In the genomic region with DNA sequence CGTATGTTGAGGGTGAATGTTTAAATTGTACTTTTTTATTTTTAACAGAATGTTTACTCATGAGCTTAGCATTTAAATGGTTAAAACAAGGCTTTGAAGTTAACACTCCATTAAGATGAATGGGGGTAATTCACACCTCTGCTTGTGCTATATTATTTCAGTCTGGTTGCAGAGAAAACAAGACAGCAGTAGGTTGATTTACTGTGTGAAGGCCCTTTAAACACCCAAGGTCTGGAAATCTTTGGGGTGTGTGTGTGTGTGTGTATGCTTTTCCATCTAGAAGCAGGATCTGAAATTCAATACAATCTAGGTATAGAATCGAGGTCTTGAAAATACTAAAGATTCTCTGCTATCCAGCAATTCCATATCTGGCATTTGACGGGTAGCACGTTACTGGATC, we compare ENCODE assay signal across 14 cellular contexts.
DNase-seq lines count a peak whose midpoint lies in the region; ATAC-seq lines count a peak whose summit lies in the region.
"Had no signal": no experiment of that assay in that cellular context is flagged by ENCODE, and none has a peak within 500 bp of the region (broad histone marks: within the 10 kb centered on the region; RNA-seq: fewer than 3 reads in every experiment).

No MANE protein-coding gene starts in this region.

- DNase-seq in NCI-H2227 (lab: John Stamatoyannopoulos, UW; ENCODE audit: unreplicated experiment) (peak; percentile 12), NCI-H2227 treated with DMSO at 0.1 percent for 48 hours (lab: John Stamatoyannopoulos, UW) (no peak), NCI-H1417 treated with DMSO at 0.1 percent for 48 hours (lab: John Stamatoyannopoulos, UW) (peak; percentile 66), NCI-H748 (lab: John Stamatoyannopoulos, UW; ENCODE audit: unreplicated experiment) (peak; percentile 69)
- DNase-seq in activated CD4-positive, alpha-beta T cell treated with anti-CD3 and anti-CD28 coated beads for 48 hours = no peak
- DNase-seq: BE2C, H7, Kasumi-1, MG63, NCI-H1048, SIG-M5, SK-N-SH had no signal

- no peak for ATAC-seq in HG03571 (IDR thresholded peaks at IDR 0.05; ENCODE audit: unreplicated experiment)
- no peak for ATAC-seq in GM21717 (IDR thresholded peaks at IDR 0.05; ENCODE audit: unreplicated experiment)

Comparison
In these comparisons a context has a peak if more than half of its experiments do, and no peak if none do; other contexts are left out.
1. DNase-seq: peak in NCI-H2227 (single experiment), NCI-H1417 treated with DMSO at 0.1 percent for 48 hours (single experiment) and NCI-H748 (single experiment); none in NCI-H2227 treated with DMSO at 0.1 percent for 48 hours (single experiment) and activated CD4-positive, alpha-beta T cell treated with anti-CD3 and anti-CD28 coated beads for 48 hours (single experiment).